34 cellular contexts compared by ENCODE assay signal in genomic region chr10:90709727-90710126, GRCh38.
"Had no signal": no experiment of that assay in that cellular context is flagged by ENCODE, and none has a peak within 500 bp of the region (broad histone marks: within the 10 kb centered on the region; RNA-seq: fewer than 3 reads in every experiment).

No MANE protein-coding gene starts in this region.

- H3K36me3 ChIP-seq: MG63 had no signal

- H3K4me3 ChIP-seq: MG63 had no signal

- DNase-seq: Kasumi-1, MG63, MM.1S, MV-4-11, NCI-H1048, NCI-H1092, NCI-H1092 treated with DMSO at 0.1 percent for 48 hours, NCI-H1105, NCI-H1105 treated with DMSO at 0.1 percent for 48 hours, NCI-H1417, NCI-H1417 treated with DMSO at 0.1 percent for 48 hours, NCI-H1436, NCI-H1436 treated with DMSO at 0.1 percent for 48 hours, NCI-H146, NCI-H1694, NCI-H1694 treated with DMSO at 0.1 percent for 48 hours, NCI-H187, NCI-H187 treated with DMSO at 0.1 percent for 48 hours, NCI-H1930, NCI-H2029, NCI-H2029 treated with DMSO at 0.1 percent for 48 hours, NCI-H2081, NCI-H2081 treated with DMSO at 0.1 percent for 48 hours, NCI-H2107, NCI-H2171, NCI-H2171 treated with DMSO at 0.1 percent for 48 hours, NCI-H2227 treated with DMSO at 0.1 percent for 48 hours, NCI-H226, NCI-H345, NCI-H446, NCI-H446 treated with DMSO at 0.1 percent for 48 hours, NCI-H510A, NCI-H510A treated with DMSO at 0.1 percent for 48 hours, NCI-H524 had no signal

- H3K9me3 ChIP-seq: MG63 had no signal

- H3K27me3 ChIP-seq: MG63 had no signal
